In the genomic region with DNA sequence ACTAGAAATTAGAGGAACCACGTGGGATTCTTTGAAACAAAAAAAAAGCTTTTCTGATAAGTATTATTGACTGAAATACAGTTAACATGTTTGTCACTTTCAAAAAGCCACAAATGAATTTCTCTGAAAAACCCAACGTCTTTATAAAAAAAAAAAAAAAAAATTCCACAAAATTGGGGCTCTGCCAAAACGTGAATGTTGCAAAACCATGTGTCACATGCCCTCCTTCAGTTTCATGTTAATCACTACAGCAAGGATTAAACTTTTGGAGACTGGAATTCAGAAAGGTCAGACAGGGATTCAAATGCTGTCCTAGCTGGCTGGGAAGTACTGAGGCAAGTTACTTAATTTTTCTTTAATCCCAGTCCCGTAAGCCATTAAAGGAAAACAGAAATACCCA, we compare ENCODE assay signal across 8 cellular contexts.
DNase-seq lines count a peak whose midpoint lies in the region; ATAC-seq, FAIRE-seq and TF ChIP-seq lines count a peak whose summit lies in the region.

No MANE protein-coding gene starts in this region.

- H3F3A ChIP-seq in DOHH2 (ENCODE audit: control insufficient read depth, insufficient read depth), result peaks cover 39% of the 10 kb centered on the region

- FAIRE-seq in RCC 7860 (lab: Jason Lieb, UNC), result peak; percentile 94

- H3K36me3 ChIP-seq in DOHH2 (ENCODE audit: control insufficient read depth, low read length), result peaks cover 15% of the 10 kb centered on the region; the same call in 1 of the 2 replicates
- H3K36me3 ChIP-seq in duodenal mucosa (ENCODE audit: control insufficient read depth in 1 of 2, insufficient read depth in 2 of 2, low read length in 2 of 2), result no peaks in the 10 kb centered on the region
- H3K36me3 ChIP-seq in osteoblast (ENCODE audit: insufficient read depth, low read length), result no peaks in the 10 kb centered on the region

- H4K20me1 ChIP-seq in DOHH2 (ENCODE audit: control insufficient read depth, insufficient read depth, low read depth, low read length) (peaks cover 10% of the 10 kb centered on the region; the same call in 1 of the 2 replicates), osteoblast (ENCODE audit: insufficient read depth, low read length) (peaks cover 14% of the 10 kb centered on the region)

- no peak overlapping the region for H3K9ac ChIP-seq in duodenal mucosa (ENCODE audit: low read depth in 1 of 2, low read length in 2 of 2)

- H3K9me2 ChIP-seq in DOHH2 (replicated peaks; ENCODE audit: control insufficient read depth, low read length), result no peaks in the 10 kb centered on the region

- H3K4me3 ChIP-seq in DOHH2 (ENCODE audit: low read length) (peak overlapping the region; percentile 3; the same call in 1 of the 2 replicates), duodenal mucosa (ENCODE audit: low read depth in 1 of 2, low read length in 2 of 2) (no peak overlapping the region), osteoblast (ENCODE audit: insufficient read depth, low read length) (peak overlapping the region; percentile 2)

- H3K27me3 ChIP-seq in DOHH2 (ENCODE audit: control insufficient read depth, low read length) (no peaks in the 10 kb centered on the region), duodenal mucosa (ENCODE audit: control insufficient read depth in 1 of 2, insufficient read depth in 2 of 2, low read length in 2 of 2) (no peaks in the 10 kb centered on the region), osteoblast (ENCODE audit: insufficient read depth, low read length) (no peaks in the 10 kb centered on the region)

- TF ChIP-seq CTCF in DOHH2 (IDR thresholded peaks at IDR 0.05; ENCODE audit: low read depth, low read length, poor library complexity, severe bottlenecking), result no peak
- no peak for TF ChIP-seq CTCF in osteoblast (IDR thresholded peaks at IDR 0.05; ENCODE audit: extremely low read depth, low read depth, low read length)

- H3K4me1 ChIP-seq in DOHH2 (ENCODE audit: control insufficient read depth, low read length) (peaks cover 78% of the 10 kb centered on the region), duodenal mucosa (ENCODE audit: control insufficient read depth in 1 of 2, insufficient read depth in 2 of 2, low read length in 2 of 2) (peaks cover 35 to 43% of the 10 kb centered on the region in 2 donors), osteoblast (ENCODE audit: insufficient read depth, low read length) (peaks cover 72% of the 10 kb centered on the region)

- H3K9me3 ChIP-seq in DOHH2 (ENCODE audit: control insufficient read depth, insufficient read depth, low read length) (no peaks in the 10 kb centered on the region), duodenal mucosa (ENCODE audit: control insufficient read depth in 1 of 2, low read length in 2 of 2) (no peaks in the 10 kb centered on the region), osteoblast (ENCODE audit: low read depth, low read length) (no peaks in the 10 kb centered on the region)

- ATAC-seq in GM18909 (IDR thresholded peaks at IDR 0.05; ENCODE audit: poor library complexity, unreplicated experiment) (no peak), HG03520 (IDR thresholded peaks at IDR 0.05; ENCODE audit: unreplicated experiment) (no peak)

- H3K79me2 ChIP-seq in DOHH2 (ENCODE audit: control insufficient read depth, low read length) (peaks cover 99% of the 10 kb centered on the region), osteoblast (ENCODE audit: insufficient read depth, low read length) (peaks cover 86% of the 10 kb centered on the region)

- H3K27ac ChIP-seq in DOHH2 (ENCODE audit: low read depth, low read length), result no peak overlapping the region
- peak overlapping the region; percentile 23 for H3K27ac ChIP-seq in duodenal mucosa (ENCODE audit: low read depth, low read length)
- peak overlapping the region; percentile 98 for H3K27ac ChIP-seq in osteoblast (ENCODE audit: low read depth, low read length)

- H3K4me2 ChIP-seq in DOHH2 (ENCODE audit: low read length) (peak overlapping the region; percentile 15), osteoblast (ENCODE audit: insufficient read depth, low read length) (peak overlapping the region; percentile 54)

- peak; percentile 86 for DNase-seq in RCC 7860 (ENCODE audit: low spot score)
- DNase-seq in osteoblast (ENCODE audit: insufficient read length, low spot score, missing footprints), result no peak
- no peak for DNase-seq in pons (ENCODE audit: low spot score)
- DNase-seq in NCI-H345 (lab: John Stamatoyannopoulos, UW), result no peak

- no peak overlapping the region for H2AFZ ChIP-seq in osteoblast (ENCODE audit: low read length)

Comparison
In these comparisons a context has a peak if more than half of its experiments do, and no peak if none do; other contexts are left out.
1. H3K4me3 ChIP-seq: peak in DOHH2 (single experiment) and osteoblast (single experiment); none in duodenal mucosa (0 of 2).